In the genomic region with DNA sequence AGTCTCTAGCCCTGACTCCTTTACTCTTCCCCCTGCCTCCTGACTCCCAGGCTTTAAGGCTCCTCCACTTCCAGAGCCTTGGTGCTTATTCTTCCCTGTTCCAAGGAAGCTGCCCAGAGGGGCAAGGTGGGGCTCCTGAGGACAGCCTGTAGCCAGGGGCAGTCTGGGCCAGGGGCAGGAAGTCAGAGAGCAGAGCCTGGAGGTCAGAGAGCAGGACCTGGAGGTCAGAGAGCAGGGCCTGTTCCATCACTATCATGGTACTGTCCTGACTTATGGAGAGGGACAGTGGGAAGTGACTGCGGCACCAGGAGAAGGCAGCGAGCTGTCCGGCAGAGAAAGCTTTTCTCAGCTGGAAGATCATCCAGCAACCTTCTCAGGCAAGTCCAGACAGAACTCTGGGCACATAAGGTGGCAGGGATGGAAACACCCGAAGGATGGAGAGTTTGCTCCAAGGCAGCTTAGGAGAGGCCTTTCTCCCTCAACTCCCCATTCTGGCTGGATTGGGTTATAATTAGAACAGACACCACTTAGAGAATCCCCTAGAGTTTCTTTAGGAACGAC, we compare ENCODE assay signal across 13 cellular contexts. TPM values are rescaled to one million over a fixed set of nuclear protein-coding genes. Genes with fewer than 3 reads are reported as not detected.
DNase-seq lines count a peak whose midpoint lies in the region; ATAC-seq and TF ChIP-seq lines count a peak whose summit lies in the region.
"Had no signal": no experiment of that assay in that cellular context is flagged by ENCODE, and none has a peak within 500 bp of the region (broad histone marks: within the 10 kb centered on the region; RNA-seq: fewer than 3 reads in every experiment).

No MANE protein-coding gene starts in this region.

- TF ChIP-seq POLR2A in gastroesophageal sphincter (IDR thresholded peaks at IDR 0.05) (no peak), ovary (IDR thresholded peaks at IDR 0.05) (no peak), vagina (IDR thresholded peaks at IDR 0.05) (no peak)

- H3K9me3 ChIP-seq in gastroesophageal sphincter (no peaks in the 10 kb centered on the region), ovary (no peaks in the 10 kb centered on the region), vagina (no peaks in the 10 kb centered on the region)

- DNase-seq in Right ventricle myocardium superior: no peak
- no peak for DNase-seq in Right ventricle myocardium inferior (ENCODE audit: missing footprints)
- no peak for DNase-seq in ovary
- DNase-seq in vagina (ENCODE audit: extremely low spot score in 2 of 2): no peak
- DNase-seq in DMS79 (lab: John Stamatoyannopoulos, UW): no peak
- DNase-seq in activated T-cell treated with anti-CD3 and anti-CD28 coated beads for 4 hours: no peak
- DNase-seq in activated CD8-positive, alpha-beta memory T cell treated with anti-CD3 and anti-CD28 coated beads for 24 hours: no peak
- DNase-seq: COR-L47; RPMI8226; stimulated activated naive CD4-positive, alpha-beta T cell treated with Interleukin-2 at 50 U/mL for 16 hours had no signal

- WGBS in gastroesophageal sphincter (ENCODE audit: low coverage in 1 of 2), 2 donors: 59% methylated on average over 5 of the region's 5 CpGs; no CpG with 5 or more reads in 1 of the 2 donors
- WGBS in ovary, 3 donors: 76 to 79% (median 76%) methylated on average over 5 of the region's 5 CpGs

- intact Hi-C loops in Right ventricle myocardium superior (cut with DNase I) (no loop called here), Right ventricle myocardium inferior (cut with DNase I) (no loop called here), ovary (cut with DNase I) (loop anchor here in 2 of 4 donors (5.0 kb wide), 1 partner anchor 37 kb away; no protein-coding TSS in a partner anchor), vagina (cut with DNase I) (no loop called here)

- H3K27me3 ChIP-seq in gastroesophageal sphincter (no peaks in the 10 kb centered on the region), ovary (no peaks in the 10 kb centered on the region), vagina (no peaks in the 10 kb centered on the region)

- TF ChIP-seq EP300 in gastroesophageal sphincter (IDR thresholded peaks at IDR 0.05): no peak
- TF ChIP-seq EP300 in ovary (IDR thresholded peaks at IDR 0.05): no peak

- H3K27ac ChIP-seq in gastroesophageal sphincter (peak overlapping the region; percentile 65 to 86 (median 83)), ovary (peak overlapping the region; percentile 22 to 66), vagina (peak overlapping the region; percentile 13)
- H3K27ac ChIP-seq: 22Rv1, VCaP had no signal

- H3K36me3 ChIP-seq in gastroesophageal sphincter (peaks cover 0 to 30% of the 10 kb centered on the region in 2 donors), ovary (no peaks in the 10 kb centered on the region), vagina (peaks cover 0 to 9% of the 10 kb centered on the region in 2 donors)

- TF ChIP-seq CTCF in gastroesophageal sphincter (IDR thresholded peaks at IDR 0.05) (no peak), ovary (IDR thresholded peaks at IDR 0.05) (no peak), vagina (IDR thresholded peaks at IDR 0.05) (no peak)

- ATAC-seq in Right ventricle myocardium superior (ENCODE audit: poor library complexity) (peak; percentile 6), Right ventricle myocardium inferior (no peak), gastroesophageal sphincter (no peak)

- H3K4me3 ChIP-seq in gastroesophageal sphincter: no peak overlapping the region
- no peak overlapping the region for H3K4me3 ChIP-seq in ovary
- H3K4me3 ChIP-seq in vagina: no peak overlapping the region

- H3K4me1 ChIP-seq in gastroesophageal sphincter (peaks cover 15 to 96% (median 52%) of the 10 kb centered on the region in 3 donors), ovary (ENCODE audit: insufficient read depth) (peaks cover 35% of the 10 kb centered on the region), vagina (peaks cover 42% of the 10 kb centered on the region)

RNA-seq across cellular contexts. Expression of gene PLXNA2, which starts 25.0 kb away (rescaled TPM):
- total RNA-seq in Right ventricle myocardium superior: 14.4 TPM
- 15.3 TPM for total RNA-seq in Right ventricle myocardium inferior
- 10 to 100 TPM; 12.5 to 38.3 (median 32.0) TPM for total RNA-seq in gastroesophageal sphincter
- total RNA-seq in ovary: 10 to 100 TPM; 15.3 to 71.5 (median 55.5) TPM
- 10 to 100 TPM; 10.7 to 15.2 TPM for polyA plus RNA-seq in ovary
- 38.3 TPM for total RNA-seq in vagina

Comparison
In these comparisons a context has a peak if more than half of its experiments do, and no peak if none do; other contexts are left out.
1. H3K27ac ChIP-seq: peak in every context shown above with its lines; median percentile 83 in gastroesophageal sphincter; 44 in ovary; 13 in vagina.